ENCODE assay signal across 8 cellular contexts in the genomic region with DNA sequence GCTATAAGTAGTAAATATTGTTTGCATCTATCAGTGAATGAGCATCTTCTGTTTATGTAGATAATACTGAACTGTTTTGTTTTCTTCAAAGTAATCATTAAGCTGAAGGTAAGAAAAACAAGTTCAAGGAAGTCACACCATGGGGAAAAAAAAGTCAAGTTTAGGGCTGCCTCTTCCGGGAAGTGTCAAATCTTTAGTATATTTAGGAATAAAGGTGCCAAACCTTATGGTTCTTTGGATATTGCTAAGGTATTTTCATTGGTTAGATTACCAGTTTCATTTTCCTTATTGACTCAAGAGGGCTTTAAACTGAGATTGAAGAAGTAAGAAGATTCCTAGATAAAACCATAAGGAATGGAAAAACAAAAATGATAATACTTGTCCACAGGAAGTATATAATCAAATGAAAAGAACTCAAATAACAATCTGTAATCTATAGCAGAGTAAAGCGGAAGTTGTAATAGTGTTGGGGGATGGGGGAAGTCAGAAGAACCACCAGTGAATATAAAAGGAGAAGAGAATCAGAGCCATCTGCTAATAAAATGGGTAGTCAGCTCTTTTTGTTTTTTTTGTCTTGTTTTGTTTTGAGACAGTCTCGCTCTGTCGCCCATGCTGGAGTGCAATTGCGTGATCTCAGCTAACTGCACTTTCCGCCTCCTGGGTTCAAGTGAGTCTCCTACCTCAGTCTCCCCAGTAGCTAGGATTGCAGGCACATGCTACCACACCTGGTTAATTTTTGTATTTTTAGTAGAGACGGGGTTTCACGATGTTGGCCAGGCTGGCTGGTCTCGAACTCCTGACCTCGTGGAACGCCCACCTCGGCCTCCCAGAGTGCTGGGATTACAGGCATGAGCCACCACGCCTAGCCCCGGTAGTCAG. TPM values are rescaled to one million over a fixed set of nuclear protein-coding genes. Genes with fewer than 3 reads are reported as not detected.
DNase-seq lines count a peak whose midpoint lies in the region; ATAC-seq, FAIRE-seq and TF ChIP-seq lines count a peak whose summit lies in the region.

No MANE protein-coding gene starts in this region.

- no peaks in the 10 kb centered on the region for H3K9me3 ChIP-seq in heart left ventricle
- no peaks in the 10 kb centered on the region for H3K9me3 ChIP-seq in transverse colon

- H3K27ac Mint-ChIP-seq in activated CD4-positive, alpha-beta T cell treated with anti-CD3 and anti-CD28 coated beads, Interleukin-2, amount 10 ng/mL, durations not matched to agents 24 days and 14 days, result no peak overlapping the region
- H3K27ac Mint-ChIP-seq in immature natural killer cell, result no peak overlapping the region

- 91 to 94% (median 92%) methylated on average over 14 of the region's 14 CpGs for WGBS in heart left ventricle, 4 donors
- 72 to 74% methylated on average over 2 to 14 of the region's 14 CpGs for WGBS in transverse colon (ENCODE audit: low coverage in 1 of 2), 2 donors

- ATAC-seq in heart left ventricle, result no peak
- ATAC-seq in left ventricle myocardium superior, result no peak
- ATAC-seq in HG03045 (IDR thresholded peaks at IDR 0.05; ENCODE audit: unreplicated experiment), result no peak
- no peak for ATAC-seq in HG02588 (IDR thresholded peaks at IDR 0.05; ENCODE audit: unreplicated experiment)

- peaks cover 46% of the 10 kb centered on the region for H3K4me1 Mint-ChIP-seq in activated CD4-positive, alpha-beta T cell treated with anti-CD3 and anti-CD28 coated beads, Interleukin-2, amount 10 ng/mL, durations not matched to agents 24 days and 14 days
- peaks cover 22 to 60% of the 10 kb centered on the region in 2 donors for H3K4me1 Mint-ChIP-seq in immature natural killer cell

- DNase-seq in heart left ventricle, result no peak
- no peak for DNase-seq in left ventricle myocardium superior
- peak; percentile 79 for DNase-seq in activated CD4-positive, alpha-beta T cell treated with anti-CD3 and anti-CD28 coated beads, Interleukin-2, amount 10 ng/mL, durations not matched to agents 24 days and 14 days
- DNase-seq in immature natural killer cell, result peak; percentile 52 to 66 (median 61)
- DNase-seq in transverse colon, result no peak
- no peak for DNase-seq in urothelium cell line (ENCODE audit: low spot score)

- no peak for TF ChIP-seq POLR2A in heart left ventricle (IDR thresholded peaks at IDR 0.05)
- no peak for TF ChIP-seq POLR2A in transverse colon (IDR thresholded peaks at IDR 0.05)

- peak overlapping the region in 7 of 12 donors; percentile 14 to 88 (median 74) for H3K4me3 ChIP-seq in heart left ventricle
- peak overlapping the region in 1 of 4 donors; percentile 92 for H3K4me3 ChIP-seq in transverse colon

- H3K36me3 ChIP-seq in heart left ventricle (peaks cover 0 to 33% (median 28%) of the 10 kb centered on the region in 9 donors), transverse colon (peaks cover 0 to 25% (median 7%) of the 10 kb centered on the region in 4 donors)

- H3K4me1 ChIP-seq in heart left ventricle (peaks cover 0 to 71% (median 31%) of the 10 kb centered on the region in 12 donors), transverse colon (peaks cover 8 to 47% (median 28%) of the 10 kb centered on the region in 4 donors)

- no peaks in the 10 kb centered on the region for H3K27me3 Mint-ChIP-seq in activated CD4-positive, alpha-beta T cell treated with anti-CD3 and anti-CD28 coated beads, Interleukin-2, amount 10 ng/mL, durations not matched to agents 24 days and 14 days
- H3K27me3 Mint-ChIP-seq in immature natural killer cell (ENCODE audit: low read depth in 3 of 3), result peaks cover 2 to 10% (median 6%) of the 10 kb centered on the region in 3 donors

- TF ChIP-seq CTCF in heart left ventricle (IDR thresholded peaks at IDR 0.05) (no peak), transverse colon (IDR thresholded peaks at IDR 0.05) (no peak)

- in situ Hi-C loops in transverse colon (cut with MboI; ENCODE audit: low pct_ligation_motif_present in 1 of 4, low pct_unique_long_range_greater_than_20kb in 1 of 4, low sequenced_read_pairs in 3 of 4), result loop anchor here in 2 of 4 donors (10.0 to 25.0 kb wide), 4 partner anchors 100 to 440 kb away; a partner anchor contains a TSS

- no peaks in the 10 kb centered on the region for H3K9me3 Mint-ChIP-seq in activated CD4-positive, alpha-beta T cell treated with anti-CD3 and anti-CD28 coated beads, Interleukin-2, amount 10 ng/mL, durations not matched to agents 24 days and 14 days
- H3K9me3 Mint-ChIP-seq in immature natural killer cell, result no peaks in the 10 kb centered on the region

- intact Hi-C loops in heart left ventricle (cut with DNase I), result loop anchor here in 6 of 10 donors (5.0 to 10.0 kb wide), 6 partner anchors 50 to 270 kb away; a partner anchor contains a TSS
- intact Hi-C loops in left ventricle myocardium superior (cut with micrococcal nuclease), result loop anchor here (5.0 kb wide), 1 partner anchor 242 kb away; a partner anchor contains a TSS
- intact Hi-C loops in activated CD4-positive, alpha-beta T cell treated with anti-CD3 and anti-CD28 coated beads, Interleukin-2, amount 10 ng/mL, durations not matched to agents 24 days and 14 days (cut with micrococcal nuclease), result loop anchor here (1.0 to 10.0 kb wide), 7 partner anchors 11 to 660 kb away; a partner anchor contains a TSS
- intact Hi-C loops in transverse colon (cut with DNase I; ENCODE audit: low total_unique reads), result loop anchor here (5.0 kb wide), 1 partner anchor 108 kb away; no protein-coding TSS in a partner anchor

- FAIRE-seq in urothelium cell line (lab: Jason Lieb, UNC), result no peak

- TF ChIP-seq EP300 in transverse colon (IDR thresholded peaks at IDR 0.05; ENCODE audit: low read depth), result no peak

- H3K4me3 Mint-ChIP-seq in activated CD4-positive, alpha-beta T cell treated with anti-CD3 and anti-CD28 coated beads, Interleukin-2, amount 10 ng/mL, durations not matched to agents 24 days and 14 days, result no peak overlapping the region
- H3K4me3 Mint-ChIP-seq in immature natural killer cell, result no peak overlapping the region

- peak overlapping the region in 6 of 12 donors; percentile 24 to 96 (median 92) for H3K27ac ChIP-seq in heart left ventricle
- H3K27ac ChIP-seq in transverse colon, result peak overlapping the region; percentile 91 to 96 (median 94)

- H3K36me3 Mint-ChIP-seq in activated CD4-positive, alpha-beta T cell treated with anti-CD3 and anti-CD28 coated beads, Interleukin-2, amount 10 ng/mL, durations not matched to agents 24 days and 14 days (ENCODE audit: low read depth), result peaks cover 27% of the 10 kb centered on the region
- H3K36me3 Mint-ChIP-seq in immature natural killer cell, result peaks cover 15 to 31% (median 18%) of the 10 kb centered on the region in 3 donors

- no peaks in the 10 kb centered on the region for H3K27me3 ChIP-seq in heart left ventricle
- H3K27me3 ChIP-seq in transverse colon, result no peaks in the 10 kb centered on the region

RNA-seq across cellular contexts. Expression of a gene that starts 2.3 kb away (rescaled TPM):
- total RNA-seq in heart left ventricle (10 to 100 TPM; 25.3 to 50.8 (median 32.8) TPM), left ventricle myocardium superior (33.3 TPM), transverse colon (100 to 1,000 TPM in 2 of 4 donors, 10 to 100 TPM in 2; 31.7 to 135 (median 88.5) TPM)
- polyA plus RNA-seq in heart left ventricle (10 to 100 TPM; 14.0 to 15.5 TPM), immature natural killer cell (100 to 1,000 TPM in 1 of 3 donors, 10 to 100 TPM in 2; 57.8 to 111 (median 64.5) TPM)
- total RNA-seq in activated CD4-positive, alpha-beta T cell treated with anti-CD3 and anti-CD28 coated beads, Interleukin-2, amount 10 ng/mL, durations not matched to agents 24 days and 14 days, result 37.6 and 42.5 TPM in 2 replicates

RNA-seq across cellular contexts. Expression of a gene that starts 2.7 kb away (rescaled TPM):
- 10 to 100 TPM in 4 of 9 donors, 1 to 10 TPM in 5; 7.0 to 12.3 (median 8.9) TPM for total RNA-seq in heart left ventricle
- 1 to 10 TPM; 1.8 to 3.8 TPM for polyA plus RNA-seq in heart left ventricle
- 9.0 TPM for total RNA-seq in left ventricle myocardium superior
- total RNA-seq in activated CD4-positive, alpha-beta T cell treated with anti-CD3 and anti-CD28 coated beads, Interleukin-2, amount 10 ng/mL, durations not matched to agents 24 days and 14 days, result 29.3 and 29.8 TPM in 2 replicates
- polyA plus RNA-seq in immature natural killer cell, result 10 to 100 TPM; 15.6 to 30.5 (median 24.1) TPM
- 10 to 100 TPM; 10.5 to 19.5 (median 13.9) TPM for total RNA-seq in transverse colon

Comparison
In these comparisons a context has a peak if more than half of its experiments do, and no peak if none do; other contexts are left out.
1. DNase-seq: peak in activated CD4-positive, alpha-beta T cell treated with anti-CD3 and anti-CD28 coated beads, Interleukin-2, amount 10 ng/mL, durations not matched to agents 24 days and 14 days (single experiment) and immature natural killer cell (3 of 3); none in heart left ventricle (0 of 5), left ventricle myocardium superior (single experiment), transverse colon (single experiment) and urothelium cell line (single experiment).